ENCODE assay signal across 8 cellular contexts in the genomic region with DNA sequence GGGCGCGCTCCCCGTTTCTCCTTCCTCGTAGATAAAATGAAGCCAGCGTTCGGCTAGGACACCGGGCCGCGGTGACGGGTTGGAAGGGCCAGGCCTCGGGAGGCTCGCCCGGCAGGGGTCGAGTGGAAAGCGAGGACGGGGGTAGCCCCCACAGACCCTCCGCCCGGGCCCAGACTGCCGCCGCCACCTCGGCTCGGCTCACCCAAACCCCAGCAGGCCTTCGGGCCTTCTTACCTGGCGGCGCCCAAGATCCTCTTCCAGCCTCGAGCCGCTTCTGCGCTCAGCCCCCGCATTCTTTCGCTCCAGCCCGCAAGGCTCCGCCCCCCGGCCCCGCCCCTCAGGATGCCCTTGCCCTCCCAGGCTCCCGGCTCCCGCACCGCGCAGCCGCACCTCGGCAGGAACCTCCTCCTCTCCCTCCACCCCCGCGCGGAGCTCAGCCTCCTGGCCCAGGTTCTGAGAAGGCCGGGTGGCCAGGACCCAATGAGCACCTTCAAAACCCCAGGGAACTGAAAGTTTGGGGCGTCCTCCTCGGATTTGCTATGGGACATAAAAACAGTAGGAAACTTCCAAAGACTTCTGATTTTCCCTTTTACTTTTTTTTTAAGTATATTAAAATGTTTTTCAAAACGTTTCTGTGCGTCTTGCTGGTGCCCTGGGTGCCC. TPM values are rescaled to one million over a fixed set of nuclear protein-coding genes. Genes with fewer than 3 reads are reported as not detected.
DNase-seq lines count a peak whose midpoint lies in the region; ATAC-seq and TF ChIP-seq lines count a peak whose summit lies in the region.

A gene with protein sequence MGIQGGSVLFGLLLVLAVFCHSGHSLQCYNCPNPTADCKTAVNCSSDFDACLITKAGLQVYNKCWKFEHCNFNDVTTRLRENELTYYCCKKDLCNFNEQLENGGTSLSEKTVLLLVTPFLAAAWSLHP (minus strand): TSS at position 276 of the 662 bp plus-strand sequence. CDS start 13,978 bp downstream, outside the sequence.

- no peaks in the 10 kb centered on the region for H3K9me3 ChIP-seq in breast epithelium
- H3K9me3 ChIP-seq in iPS-18c (ENCODE audit: control insufficient read depth, insufficient read depth, low read length) = no peaks in the 10 kb centered on the region
- no peaks in the 10 kb centered on the region for H3K9me3 ChIP-seq in skeletal muscle tissue (ENCODE audit: control insufficient read depth in 3 of 3, low read length in 3 of 3)

- peaks cover 3 to 13% of the 10 kb centered on the region in 2 donors for H3K4me1 ChIP-seq in breast epithelium
- H3K4me1 ChIP-seq in skeletal muscle tissue (ENCODE audit: control insufficient read depth in 3 of 3, insufficient read depth in 3 of 3, low read length in 3 of 3) = peaks cover 29 to 45% (median 40%) of the 10 kb centered on the region in 3 donors

- intact Hi-C loops in breast epithelium (cut with DNase I; ENCODE audit: low total_unique reads) = no loop called here

- H3K36me3 ChIP-seq in breast epithelium (no peaks in the 10 kb centered on the region), skeletal muscle tissue (ENCODE audit: control insufficient read depth in 3 of 3, insufficient read depth in 3 of 3, low read length in 3 of 3) (peaks cover 4 to 11% (median 11%) of the 10 kb centered on the region in 3 donors)

- TF ChIP-seq POLR2A in breast epithelium (IDR thresholded peaks at IDR 0.05) = peak; percentile 89

- ATAC-seq in GM18867 (IDR thresholded peaks at IDR 0.05; ENCODE audit: unreplicated experiment) (peak; percentile 74), HG03097 (IDR thresholded peaks at IDR 0.05; ENCODE audit: low FRiP score, unreplicated experiment) (peak; percentile 44)

- peak within 1 kb of the TSS; percentile 96 to 98 for H3K27ac ChIP-seq in breast epithelium
- H3K27ac ChIP-seq in skeletal muscle tissue (ENCODE audit: low read depth, low read length) = peak within 1 kb of the TSS; percentile 97

- H3K4me3 ChIP-seq in WI38 (ENCODE audit: low read depth, low read length) (peak within 1 kb of the TSS; percentile 91), breast epithelium (peak within 1 kb of the TSS; percentile 88 to 93 (median 91)), iPS-18c (ENCODE audit: insufficient read depth, low read depth, low read length) (peak within 1 kb of the TSS; percentile 86), skeletal muscle tissue (ENCODE audit: low read length in 3 of 3) (peak within 1 kb of the TSS; percentile 84 to 95 (median 85))

- H3K9ac ChIP-seq in skeletal muscle tissue (ENCODE audit: low read depth in 1 of 3, low read length in 3 of 3) = peak within 1 kb of the TSS; percentile 93 to 98 (median 94)

- no peaks in the 10 kb centered on the region for H3K27me3 ChIP-seq in breast epithelium
- H3K27me3 ChIP-seq in skeletal muscle tissue (ENCODE audit: control insufficient read depth in 3 of 3, insufficient read depth in 3 of 3, low read length in 3 of 3) = no peaks in the 10 kb centered on the region

- no peak for TF ChIP-seq CTCF in WI38 (IDR thresholded peaks at IDR 0.05; ENCODE audit: low read depth, low read length)
- TF ChIP-seq CTCF in breast epithelium (IDR thresholded peaks at IDR 0.05) = peak in 1 of 3 donors; percentile 20

- DNase-seq in A172 (ENCODE audit: low spot score) (peak; percentile 88), NCI-H2171 treated with DMSO at 0.1 percent for 48 hours (lab: John Stamatoyannopoulos, UW) (peak; percentile 97), breast epithelium (ENCODE audit: low spot score in 2 of 2) (peak; percentile 95 to 98)

RNA-seq across cellular contexts. Expression of the gene that starts here (rescaled TPM):
- 615 and 682 TPM in 2 replicates for total RNA-seq in A172 (2014; rRNA removed; shearing (Covaris generic))
- 100 to 1,000 TPM; 296 to 563 (median 375) TPM for total RNA-seq in breast epithelium
- 64.7 TPM for total RNA-seq in skeletal muscle tissue

Comparison
In these comparisons a context has a peak if more than half of its experiments do, and no peak if none do; other contexts are left out.
1. Peak in every context shown above with its lines: DNase-seq, ATAC-seq, H3K4me3 ChIP-seq and H3K27ac ChIP-seq.